In genomic region chr17:45299311-45299710, GRCh38 we compare ENCODE assay signal across 10 cellular contexts. TPM values are rescaled to one million over a fixed set of nuclear protein-coding genes. Genes with fewer than 3 reads are reported as not detected.
DNase-seq lines count a peak whose midpoint lies in the region; ATAC-seq and TF ChIP-seq lines count a peak whose summit lies in the region.
"Had no signal": no experiment of that assay in that cellular context is flagged by ENCODE, and none has a peak within 500 bp of the region (broad histone marks: within the 10 kb centered on the region; RNA-seq: fewer than 3 reads in every experiment).

No MANE protein-coding gene starts in this region.

- peaks cover 84% of the 10 kb centered on the region for H3K79me2 ChIP-seq in osteoblast (ENCODE audit: insufficient read depth, low read length)

- H4K20me1 ChIP-seq in osteoblast (ENCODE audit: insufficient read depth, low read length): peaks cover 58% of the 10 kb centered on the region

- H3K36me3 ChIP-seq in esophagus (ENCODE audit: control insufficient read depth in 2 of 2, insufficient read depth in 2 of 2, low read length in 1 of 2): peaks cover 0 to 4% of the 10 kb centered on the region in 2 donors
- H3K36me3 ChIP-seq in osteoblast (ENCODE audit: insufficient read depth, low read length): peaks cover 9% of the 10 kb centered on the region

- peaks cover 2 to 17% of the 10 kb centered on the region in 2 donors for H3K4me1 ChIP-seq in esophagus (ENCODE audit: control insufficient read depth in 2 of 2, insufficient read depth in 2 of 2, low read length in 1 of 2)
- peaks cover 44% of the 10 kb centered on the region for H3K4me1 ChIP-seq in osteoblast (ENCODE audit: insufficient read depth, low read length)

- no peak overlapping the region for H2AFZ ChIP-seq in osteoblast (ENCODE audit: low read length)

- H3K27me3 ChIP-seq in esophagus (ENCODE audit: control insufficient read depth in 1 of 2, insufficient read depth in 2 of 2, low read length in 2 of 2) (no peaks in the 10 kb centered on the region), osteoblast (ENCODE audit: insufficient read depth, low read length) (no peaks in the 10 kb centered on the region)

- no peak for TF ChIP-seq CTCF in osteoblast (IDR thresholded peaks at IDR 0.05; ENCODE audit: extremely low read depth, low read depth, low read length)

- ATAC-seq in activated CD4-positive, CD25-positive, alpha-beta regulatory T cell treated with anti-CD3 and anti-CD28 coated beads, Interleukin-2, amount 50 U/mL, for 24 hours: no peak

- H3K27ac ChIP-seq in esophagus (ENCODE audit: low read depth in 2 of 2, low read length in 1 of 2) (peak overlapping the region; percentile 29 to 74), osteoblast (ENCODE audit: low read depth, low read length) (peak overlapping the region; percentile 56)
- H3K27ac ChIP-seq: SK-N-MC had no signal

- peak; percentile 84 for DNase-seq in DMS 273 treated with DMSO at 0.1 percent for 48 hours (lab: John Stamatoyannopoulos, UW)
- peak; percentile 74 for DNase-seq in NCI-H82 treated with DMSO at 0.1 percent for 48 hours (lab: John Stamatoyannopoulos, UW; ENCODE audit: unreplicated experiment)
- no peak for DNase-seq in osteoblast (ENCODE audit: insufficient read length, low spot score, missing footprints)
- DNase-seq in SW 1271 (lab: John Stamatoyannopoulos, UW): no peak
- no peak for DNase-seq in NCI-H2227 treated with DMSO at 0.1 percent for 48 hours (lab: John Stamatoyannopoulos, UW)
- no peak for DNase-seq in ecto neural progenitor cell (ENCODE audit: low spot score)
- DNase-seq: stimulated activated CD4-positive, alpha-beta T cell treated with anti-CD3 and anti-CD28 coated beads, Interleukin-12 subunit alpha, Interleukin-12 subunit beta, amount 100 ng/mL, for 4 hours had no signal

- no peak overlapping the region for H3K4me2 ChIP-seq in osteoblast (ENCODE audit: insufficient read depth, low read length)

- H3K9me3 ChIP-seq in esophagus (ENCODE audit: control insufficient read depth in 2 of 2, insufficient read depth in 1 of 2, low read depth in 1 of 2, low read length in 1 of 2): no peaks in the 10 kb centered on the region
- H3K9me3 ChIP-seq in osteoblast (ENCODE audit: low read depth, low read length): no peaks in the 10 kb centered on the region

- WGBS in esophagus, 2 donors: 49 to 56% methylated on average over 2 of the region's 2 CpGs

- H3K4me3 ChIP-seq in esophagus (ENCODE audit: low read depth in 1 of 2, low read length in 2 of 2) (no peak overlapping the region), osteoblast (ENCODE audit: insufficient read depth, low read length) (no peak overlapping the region)
- H3K4me3 ChIP-seq: SK-N-MC had no signal

RNA-seq across cellular contexts. Expression of gene MAP3K14, which starts 17.5 kb away (rescaled TPM):
- polyA plus RNA-seq in esophagus: 1 to 10 TPM; 8.0 to 9.2 TPM
- total RNA-seq in osteoblast: 2.7 and 3.6 TPM in 2 replicates

RNA-seq across cellular contexts. Expression of gene SPATA32, which starts 37.4 kb away (rescaled TPM):
- polyA plus RNA-seq in esophagus: not detected
- not detected in 2 replicates for total RNA-seq in osteoblast

Comparison
In these comparisons a context has a peak if more than half of its experiments do, and no peak if none do; other contexts are left out.
1. DNase-seq: peak in DMS 273 treated with DMSO at 0.1 percent for 48 hours (single experiment) and NCI-H82 treated with DMSO at 0.1 percent for 48 hours (single experiment); none in osteoblast (single experiment), SW 1271 (0 of 2), NCI-H2227 treated with DMSO at 0.1 percent for 48 hours (single experiment) and ecto neural progenitor cell (single experiment).